17 cellular contexts compared by ENCODE assay signal in the genomic region with DNA sequence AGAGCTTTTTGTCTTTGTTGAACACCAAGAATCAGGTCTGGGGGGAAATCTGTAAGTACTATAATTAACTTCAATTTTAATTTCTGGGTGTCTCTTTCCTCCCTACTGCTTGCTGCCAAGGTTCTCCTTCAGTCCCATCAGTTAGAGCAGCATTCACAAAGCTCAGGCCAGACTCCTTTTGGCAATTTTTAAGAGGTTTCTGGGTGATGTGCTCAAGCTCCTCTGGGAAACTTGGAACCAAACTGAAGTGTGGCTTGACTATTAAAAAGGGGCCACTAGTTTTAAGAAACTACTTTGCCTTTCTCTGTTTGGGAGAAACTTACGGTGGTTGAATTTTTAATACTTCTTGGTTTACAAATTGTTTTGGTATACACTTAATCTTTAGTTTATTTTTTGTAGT.
DNase-seq lines count a peak whose midpoint lies in the region; ATAC-seq, FAIRE-seq and TF ChIP-seq lines count a peak whose summit lies in the region.
"Had no signal": no experiment of that assay in that cellular context is flagged by ENCODE, and none has a peak within 500 bp of the region (broad histone marks: within the 10 kb centered on the region; RNA-seq: fewer than 3 reads in every experiment).

No MANE protein-coding gene starts in this region.

- no peaks in the 10 kb centered on the region for H3K27me3 ChIP-seq in OCI-LY1 (ENCODE audit: insufficient read depth, low read length)
- no peaks in the 10 kb centered on the region for H3K27me3 ChIP-seq in dorsolateral prefrontal cortex
- H3K27me3 ChIP-seq: BE2C had no signal

- H3K4me3 ChIP-seq in OCI-LY1 (ENCODE audit: low read depth, low read length, poor library complexity, severe bottlenecking) (no peak overlapping the region), dorsolateral prefrontal cortex (no peak overlapping the region), kidney (ENCODE audit: low read length in 2 of 2) (no peak overlapping the region)
- H3K4me3 ChIP-seq: HAP-1 had no signal

- ATAC-seq in HG03432 (IDR thresholded peaks at IDR 0.05; ENCODE audit: unreplicated experiment), result no peak

- peak overlapping the region; percentile 33; the same call in 1 of the 2 replicates for H3K4me2 ChIP-seq in OCI-LY1 (ENCODE audit: low read length)

- no peaks in the 10 kb centered on the region for H3K36me3 ChIP-seq in OCI-LY1 (ENCODE audit: insufficient read depth, low read length)
- no peaks in the 10 kb centered on the region for H3K36me3 ChIP-seq in kidney (ENCODE audit: control insufficient read depth in 1 of 2, insufficient read depth in 2 of 2, low read length in 2 of 2)
- H3K36me3 ChIP-seq: BE2C, HAP-1 had no signal

- peak overlapping the region; percentile 61; the same call in 1 of the 2 replicates for H2AFZ ChIP-seq in OCI-LY1 (ENCODE audit: low read length)

- DNase-seq in Ammon's horn (ENCODE audit: low spot score) (peak; percentile 56), dorsolateral prefrontal cortex (no peak), midbrain (lab: John Stamatoyannopoulos, UW) (peak; percentile 61), islet precursor cell (no peak), kidney (no peak)
- DNase-seq: BE2C; CD4-positive, alpha-beta memory T cell; DMS153; DMS79 treated with DMSO at 0.1 percent for 48 hours; EL; GDM1 had no signal

- H3K27ac ChIP-seq in OCI-LY1 (ENCODE audit: low read depth, low read length, poor library complexity, severe bottlenecking), result peak overlapping the region; percentile 98
- peak overlapping the region in 43 of 59 donors; percentile 0 to 79 (median 47) for H3K27ac ChIP-seq in dorsolateral prefrontal cortex
- no peak overlapping the region for H3K27ac ChIP-seq in kidney (ENCODE audit: low read depth in 2 of 2, low read length in 2 of 2)
- H3K27ac ChIP-seq: C4-2B had no signal

- TF ChIP-seq CTCF in OCI-LY1 (IDR thresholded peaks at IDR 0.05; ENCODE audit: low read length), result no peak
- no peak for TF ChIP-seq CTCF in dorsolateral prefrontal cortex (IDR thresholded peaks at IDR 0.05 in 54 of 56, conservative IDR thresholded peaks at IDR 0.05 in 2 of 56; ENCODE audit: low read depth in 1 of 56, partially characterized antibody in 56 of 56)
- TF ChIP-seq CTCF in kidney (IDR thresholded peaks at IDR 0.05; ENCODE audit: borderline replicate concordance, extremely low read depth, insufficient read depth), result no peak

- H3K79me2 ChIP-seq in OCI-LY1 (ENCODE audit: insufficient read depth, low read length), result no peaks in the 10 kb centered on the region

- H3K9me3 ChIP-seq in OCI-LY1 (ENCODE audit: low read length), result no peaks in the 10 kb centered on the region
- no peaks in the 10 kb centered on the region for H3K9me3 ChIP-seq in kidney (ENCODE audit: control insufficient read depth in 1 of 2, low read length in 2 of 2)
- H3K9me3 ChIP-seq: BE2C, HAP-1 had no signal

- FAIRE-seq in kidney (lab: Jason Lieb, UNC), result no peak
- FAIRE-seq: A204.1, H1 had no signal

- H3K4me1 ChIP-seq in OCI-LY1 (ENCODE audit: insufficient read depth, low read length, severe bottlenecking) (peaks cover 64% of the 10 kb centered on the region), kidney (ENCODE audit: control insufficient read depth in 1 of 2, insufficient read depth in 1 of 2, low read depth in 1 of 2, low read length in 2 of 2) (no peaks in the 10 kb centered on the region)
- H3K4me1 ChIP-seq: BE2C, HAP-1 had no signal

- H4K20me1 ChIP-seq in OCI-LY1 (ENCODE audit: insufficient read depth, low read length), result no peaks in the 10 kb centered on the region

- intact Hi-C loops in dorsolateral prefrontal cortex (cut with DNase I), result no loop called here
- intact Hi-C loops in kidney (cut with DNase I), result no loop called here

- H3K9me2 ChIP-seq in OCI-LY1 (ENCODE audit: low read depth, low read length), result no peaks in the 10 kb centered on the region

- H3K9ac ChIP-seq in OCI-LY1 (ENCODE audit: low read length) (peak overlapping the region; percentile 77), kidney (ENCODE audit: low read length in 2 of 2) (no peak overlapping the region)

- peaks cover 16% of the 10 kb centered on the region for H3F3A ChIP-seq in OCI-LY1 (ENCODE audit: insufficient read depth, low read length)

Comparison
In these comparisons a context has a peak if more than half of its experiments do, and no peak if none do; other contexts are left out.
1. DNase-seq: peak in Ammon's horn (single experiment) and midbrain (single experiment); none in dorsolateral prefrontal cortex (0 of 10), islet precursor cell (single experiment) and kidney (single experiment).
2. H3K27ac ChIP-seq: peak in OCI-LY1 (single experiment) and dorsolateral prefrontal cortex (43 of 59); none in kidney (0 of 2).